ENCODE assay signal across 7 cellular contexts in genomic region chr14:24915403-24915921, GRCh38.
"Had no signal": no experiment of that assay in that cellular context is flagged by ENCODE, and none has a peak within 500 bp of the region (broad histone marks: within the 10 kb centered on the region; RNA-seq: fewer than 3 reads in every experiment).

No MANE protein-coding gene starts in this region.

- H3K27ac ChIP-seq: HL-60 had no signal

- H3K4me2 ChIP-seq: GM23338 had no signal

- DNase-seq: H9, KG1 had no signal

- ATAC-seq: GM23338, K562 had no signal

- H2AFZ ChIP-seq: GM23338 had no signal

- FAIRE-seq: H1, H54, K562 had no signal

- H3K4me3 ChIP-seq: GM23338, K562 had no signal
